ENCODE assay signal across 21 cellular contexts in the genomic region with DNA sequence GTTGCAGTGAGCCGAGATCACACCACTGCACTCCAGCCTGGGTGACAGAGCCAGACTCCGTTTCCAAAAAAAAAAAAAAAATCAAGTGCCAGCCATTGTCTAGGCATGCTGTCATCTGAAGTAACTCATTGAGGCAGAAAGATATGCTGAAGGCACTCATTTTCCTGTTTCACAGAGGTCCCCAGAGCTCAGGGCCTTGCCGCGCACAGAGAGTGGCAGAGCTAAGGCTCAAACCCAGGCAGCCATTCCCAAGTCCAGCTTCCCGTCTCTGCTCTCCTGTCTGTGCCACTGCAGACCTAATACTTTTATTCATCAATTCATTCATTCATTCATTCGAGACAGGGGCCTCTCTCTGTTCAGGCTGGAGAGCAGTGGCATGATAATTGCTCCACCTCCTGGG. TPM values are rescaled to one million over a fixed set of nuclear protein-coding genes. Genes with fewer than 3 reads are reported as not detected.
A peak's percentile ranks its signal among the peaks of the same experiment; 100 is the strongest.
DNase-seq lines count a peak whose midpoint lies in the region; ATAC-seq, FAIRE-seq and TF ChIP-seq lines count a peak whose summit lies in the region.
"Had no signal": no experiment of that assay in that cellular context is flagged by ENCODE, and none has a peak within 500 bp of the region (broad histone marks: within the 10 kb centered on the region; RNA-seq: fewer than 3 reads in every experiment).

No MANE protein-coding gene starts in this region.

- H3K4me3 ChIP-seq in A673 (ENCODE audit: low read depth, low read length, poor library complexity, severe bottlenecking) (no peak overlapping the region), GM23338 (no peak overlapping the region), kidney epithelial cell (ENCODE audit: low read depth, low read length) (no peak overlapping the region)
- H3K4me3 ChIP-seq: GM12878, SJCRH30 had no signal

- TF ChIP-seq CTCF in A673 (conservative IDR thresholded peaks at IDR 0.05; ENCODE audit: low read depth, low read length): no peak
- peak; percentile 30 to 40; a peak in 3 of 4 replicates for TF ChIP-seq CTCF in GM23338 (conservative IDR thresholded peaks at IDR 0.05; ENCODE audit: low read depth in 2 of 2)
- TF ChIP-seq CTCF in kidney epithelial cell (IDR thresholded peaks at IDR 0.05; ENCODE audit: insufficient read depth, low read length, poor library complexity, severe bottlenecking): peak; percentile 8

- H3K4me1 ChIP-seq in A673 (ENCODE audit: insufficient read depth, low read length, poor library complexity, severe bottlenecking) (peaks cover 10% of the 10 kb centered on the region), GM23338 (ENCODE audit: insufficient read depth) (peaks cover 3% of the 10 kb centered on the region; the same call in 1 of the 2 replicates)

- no peak overlapping the region for H3K27ac Mint-ChIP-seq in GM23338
- H3K27ac Mint-ChIP-seq: CD4-positive, CD25-positive, alpha-beta regulatory T cell had no signal

- no peaks in the 10 kb centered on the region for H3K9me3 ChIP-seq in A673 (ENCODE audit: low read depth, low read length, poor library complexity, severe bottlenecking)
- H3K9me3 ChIP-seq: SJCRH30 had no signal

- BruUV-seq in A673 (replicated peaks; lab: Mats Ljungman, UMichigan): no TSS peak

- 0 out of 2 replicates have a peak, but pooled peaks cover 10% of the 10 kb centered on the region for H3F3A ChIP-seq in GM23338 (replicated peaks; ENCODE audit: low read depth)

- H2AFZ ChIP-seq in GM23338: no peak overlapping the region

- DNase-seq in A673 (ENCODE audit: low spot score): peak; percentile 52
- DNase-seq in GM23338 (ENCODE audit: low spot score): no peak
- DNase-seq in RCC 7860 (ENCODE audit: low spot score): peak; percentile 50
- DNase-seq in kidney epithelial cell (ENCODE audit: low read depth): no peak
- no peak for DNase-seq in KG1 (lab: John Stamatoyannopoulos, UW)
- DNase-seq in occipital lobe (lab: John Stamatoyannopoulos, UW): no peak
- DNase-seq: ACHN; CD4-positive, CD25-positive, alpha-beta regulatory T cell; GOT3; NCI-H1105; NCI-H187; NCI-H446 treated with DMSO at 0.1 percent for 48 hours; NK-92 treated with Interleukin-12 subunit alpha and Interleukin-12 subunit beta, amount 100 ng/mL, for 24 hours; SJCRH30; SW 1271 had no signal

- H3K27ac ChIP-seq in A673 (ENCODE audit: low read depth, low read length, poor library complexity, severe bottlenecking): no peak overlapping the region
- H3K27ac ChIP-seq in GM23338 (ENCODE audit: low read depth): no peak overlapping the region
- H3K27ac ChIP-seq: SJCRH30 had no signal

- no peak overlapping the region for H3K4me3 Mint-ChIP-seq in GM23338
- H3K4me3 Mint-ChIP-seq: CD4-positive, CD25-positive, alpha-beta regulatory T cell had no signal

- peaks cover 34% of the 10 kb centered on the region for H3K4me1 Mint-ChIP-seq in GM23338

- CTCF ChIA-PET in A673 (lab: Charles Lee): interaction anchor here (0.7 kb wide), 1 partner anchor 555 kb away, joined by 5 read pairs; no protein-coding TSS in a partner anchor

- H3K27me3 ChIP-seq in A673 (replicated peaks; ENCODE audit: insufficient read depth, low read depth, low read length, poor library complexity) (no peaks in the 10 kb centered on the region), GM23338 (ENCODE audit: insufficient read depth) (no peaks in the 10 kb centered on the region), kidney epithelial cell (ENCODE audit: control insufficient read depth, insufficient read depth, low read length) (peaks cover 17% of the 10 kb centered on the region)
- H3K27me3 ChIP-seq: SJCRH30 had no signal

- no peaks in the 10 kb centered on the region for H3K79me2 ChIP-seq in GM23338 (replicated peaks; ENCODE audit: insufficient read depth)

- no peaks in the 10 kb centered on the region for H3K9me3 Mint-ChIP-seq in GM23338
- H3K9me3 Mint-ChIP-seq: CD4-positive, CD25-positive, alpha-beta regulatory T cell had no signal

- no peak for FAIRE-seq in RCC 7860 (lab: Jason Lieb, UNC)
- FAIRE-seq: G401.6, GM12878, GM18507, HepG2 had no signal

- POLR2A ChIA-PET in A673 (lab: Charles Lee; ENCODE audit: low non-redundant PET): no interaction called here

- H3K9me2 ChIP-seq in GM23338 (ENCODE audit: insufficient read depth): no peaks in the 10 kb centered on the region

- H4K20me1 ChIP-seq in GM23338 (replicated peaks; ENCODE audit: insufficient read depth): no peaks in the 10 kb centered on the region

- TF ChIP-seq POLR2A in GM18505 (IDR thresholded peaks at IDR 0.05; ENCODE audit: borderline replicate concordance, extremely low read depth, insufficient read depth, insufficient read length): no peak

- intact Hi-C loops in A673 (cut with micrococcal nuclease; ENCODE audit: unreplicated experiment): no loop called here

- no peak overlapping the region for H3K4me2 ChIP-seq in GM23338

- H3K27me3 Mint-ChIP-seq in GM23338 (ENCODE audit: insufficient read depth, low read depth, poor library complexity): peaks cover 14% of the 10 kb centered on the region

- H3K36me3 ChIP-seq in A673 (ENCODE audit: insufficient read depth, low read length, poor library complexity, severe bottlenecking): no peaks in the 10 kb centered on the region
- no peaks in the 10 kb centered on the region for H3K36me3 ChIP-seq in GM23338 (ENCODE audit: insufficient read depth)
- no peaks in the 10 kb centered on the region for H3K36me3 ChIP-seq in kidney epithelial cell (ENCODE audit: control insufficient read depth, insufficient read depth, low read length)
- H3K36me3 ChIP-seq: SJCRH30 had no signal

- no peaks in the 10 kb centered on the region; the same call in 2 of the 3 replicates for H3K36me3 Mint-ChIP-seq in GM23338 (ENCODE audit: low read depth)
- H3K36me3 Mint-ChIP-seq: CD4-positive, CD25-positive, alpha-beta regulatory T cell had no signal

- ATAC-seq in GM23338 (no peak), GM18505 (IDR thresholded peaks at IDR 0.05; ENCODE audit: unreplicated experiment) (no peak)
- ATAC-seq: GM12878, HepG2 had no signal

TF ChIP-seq in GM23338, 12 proteins besides CTCF, POLR2A, EP300 and RAD21 (continues in another document):
- TF ChIP-seq EZH2phosphoT487 (IDR thresholded peaks at IDR 0.05; ENCODE audit: unreplicated experiment) (no peak), POLR2AphosphoS5 (IDR thresholded peaks at IDR 0.05; ENCODE audit: low read depth) (no peak), ZNF114 (CRISPR knock-in tag; IDR thresholded peaks at IDR 0.05) (no peak)
- TF ChIP-seq, protein P1, sequence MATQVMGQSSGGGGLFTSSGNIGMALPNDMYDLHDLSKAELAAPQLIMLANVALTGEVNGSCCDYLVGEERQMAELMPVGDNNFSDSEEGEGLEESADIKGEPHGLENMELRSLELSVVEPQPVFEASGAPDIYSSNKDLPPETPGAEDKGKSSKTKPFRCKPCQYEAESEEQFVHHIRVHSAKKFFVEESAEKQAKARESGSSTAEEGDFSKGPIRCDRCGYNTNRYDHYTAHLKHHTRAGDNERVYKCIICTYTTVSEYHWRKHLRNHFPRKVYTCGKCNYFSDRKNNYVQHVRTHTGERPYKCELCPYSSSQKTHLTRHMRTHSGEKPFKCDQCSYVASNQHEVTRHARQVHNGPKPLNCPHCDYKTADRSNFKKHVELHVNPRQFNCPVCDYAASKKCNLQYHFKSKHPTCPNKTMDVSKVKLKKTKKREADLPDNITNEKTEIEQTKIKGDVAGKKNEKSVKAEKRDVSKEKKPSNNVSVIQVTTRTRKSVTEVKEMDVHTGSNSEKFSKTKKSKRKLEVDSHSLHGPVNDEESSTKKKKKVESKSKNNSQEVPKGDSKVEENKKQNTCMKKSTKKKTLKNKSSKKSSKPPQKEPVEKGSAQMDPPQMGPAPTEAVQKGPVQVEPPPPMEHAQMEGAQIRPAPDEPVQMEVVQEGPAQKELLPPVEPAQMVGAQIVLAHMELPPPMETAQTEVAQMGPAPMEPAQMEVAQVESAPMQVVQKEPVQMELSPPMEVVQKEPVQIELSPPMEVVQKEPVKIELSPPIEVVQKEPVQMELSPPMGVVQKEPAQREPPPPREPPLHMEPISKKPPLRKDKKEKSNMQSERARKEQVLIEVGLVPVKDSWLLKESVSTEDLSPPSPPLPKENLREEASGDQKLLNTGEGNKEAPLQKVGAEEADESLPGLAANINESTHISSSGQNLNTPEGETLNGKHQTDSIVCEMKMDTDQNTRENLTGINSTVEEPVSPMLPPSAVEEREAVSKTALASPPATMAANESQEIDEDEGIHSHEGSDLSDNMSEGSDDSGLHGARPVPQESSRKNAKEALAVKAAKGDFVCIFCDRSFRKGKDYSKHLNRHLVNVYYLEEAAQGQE (IDR thresholded peaks at IDR 0.05; ENCODE audit: unreplicated experiment): no peak

RNA-seq across cellular contexts. Expression of a gene that starts 3.5 kb away (rescaled TPM):
- total RNA-seq in A673 (2021) (not detected in 2 replicates), kidney epithelial cell (not detected in 2 replicates), occipital lobe (not detected)
- total RNA-seq in GM23338 (2014; rRNA removed; shearing (Covaris generic)): not detected in 2 replicates
- polyA plus RNA-seq in GM23338 (2016; fragmentation: Nextera tagmentation; extraction: Ambion mirVana): not detected in 2 replicates
- total RNA-seq: CD4-positive, CD25-positive, alpha-beta regulatory T cell; GM12878; HepG2; OCI-LY7; SJCRH30 had no signal
- polyA plus RNA-seq: CD4-positive, CD25-positive, alpha-beta regulatory T cell; GM12878; HepG2 had no signal

RNA-seq across cellular contexts. Expression of a gene that starts 46.8 kb away (rescaled TPM):
- total RNA-seq in A673 (2021): 8.7 and 11.7 TPM in 2 replicates
- 24.5 and 35.4 TPM in 2 replicates for total RNA-seq in GM23338 (2014; rRNA removed; shearing (Covaris generic))
- polyA plus RNA-seq in GM23338 (2016; fragmentation: Nextera tagmentation; extraction: Ambion mirVana): 1.7 and 3.2 TPM in 2 replicates
- total RNA-seq in kidney epithelial cell: 36.6 and 39.7 TPM in 2 replicates
- 8.7 TPM for total RNA-seq in occipital lobe

Comparison
In these comparisons a context has a peak if more than half of its experiments do, and no peak if none do; other contexts are left out.
1. DNase-seq: peak in A673 (single experiment) and RCC 7860 (single experiment); none in GM23338 (single experiment), kidney epithelial cell (single experiment), KG1 (single experiment) and occipital lobe (single experiment).